In genomic region chr10:80202934-80203834, GRCh38 we compare ENCODE assay signal across 1 cellular context.
TF ChIP-seq lines count a peak whose summit lies in the region.

No MANE protein-coding gene starts in this region.

TF ChIP-seq in GM12878, 131 proteins besides CTCF, POLR2A, EP300 and RAD21 (continued from another document):
- TF ChIP-seq, protein P1, sequence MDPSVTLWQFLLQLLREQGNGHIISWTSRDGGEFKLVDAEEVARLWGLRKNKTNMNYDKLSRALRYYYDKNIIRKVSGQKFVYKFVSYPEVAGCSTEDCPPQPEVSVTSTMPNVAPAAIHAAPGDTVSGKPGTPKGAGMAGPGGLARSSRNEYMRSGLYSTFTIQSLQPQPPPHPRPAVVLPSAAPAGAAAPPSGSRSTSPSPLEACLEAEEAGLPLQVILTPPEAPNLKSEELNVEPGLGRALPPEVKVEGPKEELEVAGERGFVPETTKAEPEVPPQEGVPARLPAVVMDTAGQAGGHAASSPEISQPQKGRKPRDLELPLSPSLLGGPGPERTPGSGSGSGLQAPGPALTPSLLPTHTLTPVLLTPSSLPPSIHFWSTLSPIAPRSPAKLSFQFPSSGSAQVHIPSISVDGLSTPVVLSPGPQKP (IDR thresholded peaks at IDR 0.05; ENCODE audit: low read depth, low read length), result no peak
- TF ChIP-seq SKIL (IDR thresholded peaks at IDR 0.05; ENCODE audit: low read depth, poor library complexity, severe bottlenecking), result peak; percentile 79
